Comparison of ENCODE assay signal across 14 cellular contexts in genomic region chr1:9376886-9377333, GRCh38.
DNase-seq lines count a peak whose midpoint lies in the region; ATAC-seq, FAIRE-seq and TF ChIP-seq lines count a peak whose summit lies in the region.
"Had no signal": no experiment of that assay in that cellular context is flagged by ENCODE, and none has a peak within 500 bp of the region (broad histone marks: within the 10 kb centered on the region; RNA-seq: fewer than 3 reads in every experiment).

No MANE protein-coding gene starts in this region.

- H3K36me3 ChIP-seq in astrocyte (ENCODE audit: insufficient read depth, low read length) (no peaks in the 10 kb centered on the region), osteoblast (ENCODE audit: insufficient read depth, low read length) (no peaks in the 10 kb centered on the region), uterus (no peaks in the 10 kb centered on the region)

- no peaks in the 10 kb centered on the region for H3K27me3 ChIP-seq in astrocyte (ENCODE audit: insufficient read depth, low read length)
- H3K27me3 ChIP-seq in osteoblast (ENCODE audit: insufficient read depth, low read length) = no peaks in the 10 kb centered on the region
- H3K27me3 ChIP-seq in uterus = no peaks in the 10 kb centered on the region

- H3K9me3 Mint-ChIP-seq in astrocyte (ENCODE audit: unreplicated experiment) (no peaks in the 10 kb centered on the region), progenitor cell of endocrine pancreas (ENCODE audit: low read depth) (no peaks in the 10 kb centered on the region)
- H3K9me3 Mint-ChIP-seq: activated CD4-positive, alpha-beta T cell treated with anti-CD3 and anti-CD28 coated beads, Interleukin-2, amount 10 ng/mL, durations not matched to agents 24 days and 14 days; activated naive CD4-positive, alpha-beta T cell treated with anti-CD3 and anti-CD28 coated beads, Interleukin-2, amount 10 ng/mL, durations not matched to agents 7 days and 5 days had no signal

- H3K79me2 ChIP-seq in astrocyte (ENCODE audit: insufficient read depth, low read length) (no peaks in the 10 kb centered on the region), osteoblast (ENCODE audit: insufficient read depth, low read length) (no peaks in the 10 kb centered on the region)

- peaks cover 6% of the 10 kb centered on the region for H3K36me3 Mint-ChIP-seq in astrocyte (ENCODE audit: low read depth, unreplicated experiment)
- no peaks in the 10 kb centered on the region for H3K36me3 Mint-ChIP-seq in progenitor cell of endocrine pancreas (ENCODE audit: insufficient read depth)
- H3K36me3 Mint-ChIP-seq: activated naive CD4-positive, alpha-beta T cell treated with anti-CD3 and anti-CD28 coated beads, Interleukin-2, amount 10 ng/mL, durations not matched to agents 7 days and 5 days had no signal

- DNase-seq in astrocyte (ENCODE audit: low read depth) (peak; percentile 78), left cardiac atrium (peak; percentile 76), osteoblast (ENCODE audit: insufficient read length, low spot score, missing footprints) (peak; percentile 94), uterus (peak; percentile 85 to 94), T1000 (lab: John Stamatoyannopoulos, UW) (no peak), progenitor cell of endocrine pancreas (ENCODE audit: low spot score, unreplicated experiment) (no peak), activated T-cell treated with anti-CD3 and anti-CD28 coated beads for 4 hours (no peak), OCI-M1 (lab: John Stamatoyannopoulos, UW) (no peak)
- DNase-seq: activated CD4-positive, alpha-beta T cell treated with anti-CD3 and anti-CD28 coated beads, Interleukin-2, amount 10 ng/mL, durations not matched to agents 24 days and 14 days; activated naive CD4-positive, alpha-beta T cell treated with anti-CD3 and anti-CD28 coated beads, Interleukin-2, amount 10 ng/mL, durations not matched to agents 7 days and 5 days; DND-41; NCI-H510A treated with DMSO at 0.1 percent for 48 hours; stimulated activated CD4-positive, alpha-beta T cell treated with anti-CD3 and anti-CD28 coated beads, Interleukin-12 subunit alpha, Interleukin-12 subunit beta, amount 100 ng/mL, for 4 hours had no signal

- intact Hi-C loops in left cardiac atrium (cut with DNase I) (loop anchor here in 1 of 2 donors (10.0 kb wide), 1 partner anchor 82 kb away; the partner anchor contains the start of gene SPSB1), uterus (cut with DNase I; ENCODE audit: low total_unique reads) (no loop called here)

- H3K4me3 Mint-ChIP-seq in astrocyte (ENCODE audit: unreplicated experiment) (no peak overlapping the region), progenitor cell of endocrine pancreas (ENCODE audit: low read depth) (no peak overlapping the region)
- H3K4me3 Mint-ChIP-seq: activated CD4-positive, alpha-beta T cell treated with anti-CD3 and anti-CD28 coated beads, Interleukin-2, amount 10 ng/mL, durations not matched to agents 24 days and 14 days; activated naive CD4-positive, alpha-beta T cell treated with anti-CD3 and anti-CD28 coated beads, Interleukin-2, amount 10 ng/mL, durations not matched to agents 7 days and 5 days had no signal

- H3K4me3 ChIP-seq in astrocyte (ENCODE audit: insufficient read depth, low read depth, low read length) (no peak overlapping the region), osteoblast (ENCODE audit: insufficient read depth, low read length) (peak overlapping the region; percentile 39), uterus (no peak overlapping the region)

- TF ChIP-seq CTCF in astrocyte (IDR thresholded peaks at IDR 0.05; ENCODE audit: insufficient read depth, low read depth, low read length) = no peak
- no peak for TF ChIP-seq CTCF in osteoblast (IDR thresholded peaks at IDR 0.05; ENCODE audit: extremely low read depth, low read depth, low read length)
- TF ChIP-seq CTCF in uterus (IDR thresholded peaks at IDR 0.05) = peak in 3 of 4 experiments; percentile 7 to 39 (median 16)
- no peak for TF ChIP-seq CTCF in progenitor cell of endocrine pancreas (IDR thresholded peaks at IDR 0.05; ENCODE audit: unreplicated experiment)

- H3K27ac Mint-ChIP-seq in astrocyte (ENCODE audit: unreplicated experiment) = peak overlapping the region; percentile 77
- no peak overlapping the region for H3K27ac Mint-ChIP-seq in progenitor cell of endocrine pancreas
- H3K27ac Mint-ChIP-seq: activated CD4-positive, alpha-beta T cell treated with anti-CD3 and anti-CD28 coated beads, Interleukin-2, amount 10 ng/mL, durations not matched to agents 24 days and 14 days; activated naive CD4-positive, alpha-beta T cell treated with anti-CD3 and anti-CD28 coated beads, Interleukin-2, amount 10 ng/mL, durations not matched to agents 7 days and 5 days had no signal

- H3K27me3 Mint-ChIP-seq in astrocyte (ENCODE audit: low read depth, unreplicated experiment) = peaks cover 3% of the 10 kb centered on the region
- H3K27me3 Mint-ChIP-seq in progenitor cell of endocrine pancreas = no peaks in the 10 kb centered on the region

- H3K4me2 ChIP-seq in astrocyte (ENCODE audit: low read length) (peak overlapping the region; percentile 70), osteoblast (ENCODE audit: insufficient read depth, low read length) (peak overlapping the region; percentile 65)

- H4K20me1 ChIP-seq in astrocyte (ENCODE audit: insufficient read depth, low read length) = no peaks in the 10 kb centered on the region
- H4K20me1 ChIP-seq in osteoblast (ENCODE audit: insufficient read depth, low read length) = peaks cover 2% of the 10 kb centered on the region

- ATAC-seq in left cardiac atrium = peak; percentile 71 to 88

- H2AFZ ChIP-seq in astrocyte (ENCODE audit: low read depth, low read length) (no peak overlapping the region), osteoblast (ENCODE audit: low read length) (peak overlapping the region; percentile 83)

- H3K9me3 ChIP-seq in astrocyte (ENCODE audit: insufficient read depth, low read depth, low read length) = no peaks in the 10 kb centered on the region
- no peaks in the 10 kb centered on the region for H3K9me3 ChIP-seq in osteoblast (ENCODE audit: low read depth, low read length)
- no peaks in the 10 kb centered on the region for H3K9me3 ChIP-seq in uterus

- no peak for FAIRE-seq in astrocyte (lab: Jason Lieb, UNC)
- FAIRE-seq: keratinocyte had no signal

- H3K4me1 Mint-ChIP-seq in astrocyte (ENCODE audit: low read depth, unreplicated experiment) (peaks cover 28% of the 10 kb centered on the region), progenitor cell of endocrine pancreas (ENCODE audit: low read depth) (peaks cover 21% of the 10 kb centered on the region)
- H3K4me1 Mint-ChIP-seq: activated CD4-positive, alpha-beta T cell treated with anti-CD3 and anti-CD28 coated beads, Interleukin-2, amount 10 ng/mL, durations not matched to agents 24 days and 14 days; activated naive CD4-positive, alpha-beta T cell treated with anti-CD3 and anti-CD28 coated beads, Interleukin-2, amount 10 ng/mL, durations not matched to agents 7 days and 5 days had no signal

- peak overlapping the region; percentile 46 for H3K27ac ChIP-seq in astrocyte (ENCODE audit: low read depth, low read length)
- no peak overlapping the region for H3K27ac ChIP-seq in osteoblast (ENCODE audit: low read depth, low read length)
- H3K27ac ChIP-seq in uterus = peak overlapping the region; percentile 94 to 95

- peaks cover 19% of the 10 kb centered on the region for H3K4me1 ChIP-seq in astrocyte (ENCODE audit: insufficient read depth, low read length)
- H3K4me1 ChIP-seq in osteoblast (ENCODE audit: insufficient read depth, low read length) = peaks cover 11% of the 10 kb centered on the region
- H3K4me1 ChIP-seq in uterus = peaks cover 21 to 36% of the 10 kb centered on the region in 2 donors

- TF ChIP-seq POLR2A in uterus (IDR thresholded peaks at IDR 0.05) = peak in 1 of 2 donors; percentile 29

- H3K9ac ChIP-seq in astrocyte (ENCODE audit: low read length) = no peak overlapping the region

Comparison
In these comparisons a context has a peak if more than half of its experiments do, and no peak if none do; other contexts are left out.
1. DNase-seq: peak in astrocyte (single experiment), left cardiac atrium (single experiment), osteoblast (single experiment) and uterus (2 of 2); none in T1000 (single experiment), progenitor cell of endocrine pancreas (single experiment), activated T-cell treated with anti-CD3 and anti-CD28 coated beads for 4 hours (single experiment) and OCI-M1 (single experiment).
2. CTCF ChIP-seq: peak in uterus (3 of 4); none in astrocyte (single experiment), osteoblast (single experiment) and progenitor cell of endocrine pancreas (single experiment).